In the genomic region with DNA sequence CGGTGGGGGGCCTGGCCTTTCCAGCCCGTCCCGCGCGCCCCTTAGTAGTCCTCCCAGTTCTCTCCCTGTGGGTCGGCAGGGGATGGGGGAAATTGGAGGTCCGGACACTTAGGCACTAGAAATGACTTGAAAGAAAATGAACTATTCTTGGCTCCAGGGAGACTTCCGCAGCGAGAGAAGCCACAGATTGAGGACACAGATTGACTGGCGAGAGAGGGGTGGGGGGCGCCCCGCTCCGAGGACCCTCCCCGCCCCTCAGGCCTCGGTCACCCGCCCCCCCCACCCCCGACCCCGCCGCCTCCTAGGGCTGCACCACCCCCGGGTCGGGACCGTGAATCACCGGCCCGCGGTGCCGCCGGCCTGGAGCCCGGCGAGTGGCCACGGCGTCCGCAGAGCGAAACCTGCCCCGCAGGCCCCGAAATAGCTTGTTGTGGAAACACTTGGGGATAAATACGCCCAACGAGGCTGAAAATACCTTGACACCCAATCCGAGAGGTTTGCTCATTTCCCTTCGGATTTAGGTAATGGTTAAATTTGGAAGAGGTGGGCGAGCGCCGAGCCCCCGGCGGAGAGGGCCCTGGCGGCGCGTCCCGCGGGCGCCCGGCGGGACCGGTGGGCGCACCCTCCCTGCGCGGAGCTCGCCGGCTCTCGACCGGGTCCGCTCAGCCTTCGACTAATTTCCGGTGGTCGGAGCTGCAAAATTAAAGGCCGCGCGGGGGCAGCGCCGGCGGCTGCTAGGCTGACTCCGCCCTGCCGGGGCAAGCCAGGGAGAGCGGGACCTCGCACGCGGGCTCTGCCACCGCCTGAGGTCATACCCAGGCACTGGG, we compare ENCODE assay signal across 8 cellular contexts. TPM values are rescaled to one million over a fixed set of nuclear protein-coding genes. Genes with fewer than 3 reads are reported as not detected.
A peak's percentile ranks its signal among the peaks of the same experiment; 100 is the strongest.
DNase-seq lines count a peak whose midpoint lies in the region; ATAC-seq and TF ChIP-seq lines count a peak whose summit lies in the region.

A gene (minus strand): TSS at position 675 of the 827 bp plus-strand sequence. CDS start 3,438 bp downstream, outside the sequence.

- peaks cover 11 to 62% of the 10 kb centered on the region in 2 donors for H3K27me3 ChIP-seq in breast epithelium
- H3K27me3 ChIP-seq in lung (ENCODE audit: control insufficient read depth, insufficient read depth) = no peaks in the 10 kb centered on the region

- TF ChIP-seq CTCF in breast epithelium (IDR thresholded peaks at IDR 0.05) (no peak), lung (IDR thresholded peaks at IDR 0.05; ENCODE audit: control extremely low read depth, extremely low read depth) (no peak)

- intact Hi-C loops in T-helper 2 cell treated with Interferon-gamma antibody and Interleukin-4, amounts not matched to agents 100 ng/mL and 5 ng/mL, for 36 hours (cut with micrococcal nuclease) = loop anchor here (1.0 to 10.0 kb wide), 10 partner anchors 52 to 982 kb away; a partner anchor contains a TSS
- intact Hi-C loops in breast epithelium (cut with DNase I; ENCODE audit: low total_unique reads) = no loop called here

- peak; percentile 17 for ATAC-seq in GM19023 (IDR thresholded peaks at IDR 0.05; ENCODE audit: unreplicated experiment)
- ATAC-seq in HG03354 (IDR thresholded peaks at IDR 0.05; ENCODE audit: poor library complexity, severe bottlenecking, unreplicated experiment) = peak; percentile 24
- no peak for ATAC-seq in lung (ENCODE audit: insufficient read depth, low FRiP score)

- peaks cover 16 to 36% of the 10 kb centered on the region in 2 donors for H3K4me1 ChIP-seq in breast epithelium
- H3K4me1 ChIP-seq in lung (ENCODE audit: control insufficient read depth in 2 of 2, insufficient read depth in 2 of 2, low read length in 2 of 2) = peaks cover 3 to 32% of the 10 kb centered on the region in 2 donors

- H3K27ac ChIP-seq in breast epithelium (peak within 1 kb of the TSS in 1 of 2 donors; percentile 44), lung (ENCODE audit: low read depth in 1 of 2, low read length in 1 of 2) (peak within 1 kb of the TSS in 1 of 2 donors; percentile 33)

- no peaks in the 10 kb centered on the region for H3K9me3 ChIP-seq in breast epithelium
- peaks cover 0 to 4% of the 10 kb centered on the region in 2 donors for H3K9me3 ChIP-seq in lung (ENCODE audit: control insufficient read depth in 2 of 2, insufficient read depth in 1 of 2, low read length in 1 of 2)

- H3K36me3 ChIP-seq in breast epithelium (no peaks in the 10 kb centered on the region), lung (ENCODE audit: control insufficient read depth in 2 of 2, insufficient read depth in 2 of 2, low read length in 2 of 2) (no peaks in the 10 kb centered on the region)

- DNase-seq in AG20443 (ENCODE audit: low spot score) (peak; percentile 58), breast epithelium (ENCODE audit: low spot score in 2 of 2) (no peak), lung (ENCODE audit: low spot score) (peak; percentile 31), AG08395 (ENCODE audit: low spot score) (no peak)
- peak; percentile 50 to 74 for DNase-seq in stimulated activated CD8-positive, alpha-beta memory T cell treated with anti-CD3 and anti-CD28 coated beads, Interleukin-7, amount 100 ng/mL, for 4 hours (ENCODE audit: low read depth in 2 of 2)

- TF ChIP-seq POLR2A in breast epithelium (IDR thresholded peaks at IDR 0.05) = no peak

- 1 to 3% methylated on average over 70 to 77 of the region's 77 CpGs for WGBS in lung, 2 donors

- H3K4me3 ChIP-seq in breast epithelium = peak within 1 kb of the TSS; percentile 45 to 69 (median 49)
- H3K4me3 ChIP-seq in lung = peak within 1 kb of the TSS; percentile 41

RNA-seq across cellular contexts. Expression of the gene that starts here (rescaled TPM):
- total RNA-seq in T-helper 2 cell treated with Interferon-gamma antibody and Interleukin-4, amounts not matched to agents 100 ng/mL and 5 ng/mL, for 36 hours = 87.5 and 92.9 TPM in 2 replicates
- 1 to 10 TPM in 1 of 3 donors, under 1 TPM in 2; 0.80 to 1.5 (median 0.98) TPM for total RNA-seq in breast epithelium
- 1 to 10 TPM; 2.2 to 2.5 TPM for total RNA-seq in lung
- 1 to 10 TPM in 1 of 2 donors, under 1 TPM in 1; 0.59 to 1.6 TPM for polyA plus RNA-seq in lung

Comparison
In these comparisons a context has a peak if more than half of its experiments do, and no peak if none do; other contexts are left out.
1. RNA of the gene that starts here (total RNA-seq): 87.5 to 92.9 TPM in T-helper 2 cell treated with Interferon-gamma antibody and Interleukin-4, amounts not matched to agents 100 ng/mL and 5 ng/mL, for 36 hours; 2.2 to 2.5 TPM in lung and 0.80 to 1.5 TPM in breast epithelium; every median in the first group is over 10 times any median in the second.
2. DNase-seq: peak in AG20443 (single experiment), lung (single experiment) and stimulated activated CD8-positive, alpha-beta memory T cell treated with anti-CD3 and anti-CD28 coated beads, Interleukin-7, amount 100 ng/mL, for 4 hours (2 of 2); none in breast epithelium (0 of 2) and AG08395 (single experiment).